In the genomic region with DNA sequence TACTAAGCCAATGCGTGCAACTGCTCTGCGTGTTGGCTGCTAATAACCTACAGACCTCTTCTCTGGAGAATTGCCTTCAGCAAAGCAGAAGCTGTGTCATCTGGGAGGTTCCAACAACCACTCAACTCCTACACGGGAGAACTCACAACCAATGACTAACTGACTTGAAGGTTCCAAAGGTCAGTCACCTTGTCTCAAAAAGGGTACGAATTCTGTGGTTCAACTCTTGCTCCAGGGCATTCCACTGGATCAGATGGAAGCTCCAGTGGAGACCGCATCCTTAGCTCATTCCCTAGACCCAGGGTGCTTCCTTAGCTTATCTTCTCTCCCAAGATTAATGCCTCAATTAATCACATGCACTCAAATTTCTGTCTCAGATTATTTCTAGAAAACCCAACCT, we compare ENCODE assay signal across 28 cellular contexts.
"Had no signal": no experiment of that assay in that cellular context is flagged by ENCODE, and none has a peak within 500 bp of the region (broad histone marks: within the 10 kb centered on the region; RNA-seq: fewer than 3 reads in every experiment).

No MANE protein-coding gene starts in this region.

- H3K27me3 ChIP-seq: pancreas, stomach, testis, thyroid gland, transverse colon, upper lobe of left lung had no signal

- H3K4me1 Mint-ChIP-seq: naive thymus-derived CD8-positive, alpha-beta T cell; stimulated activated naive B cell treated with anti-CD40 and anti-IgM and Interleukin-4, amounts not matched to agents 10 μg/mL and 1 μg/mL and 100 μg/mL, for 72 hours had no signal

- H3K27ac Mint-ChIP-seq: naive thymus-derived CD8-positive, alpha-beta T cell; stimulated activated naive B cell treated with anti-CD40 and anti-IgM and Interleukin-4, amounts not matched to agents 10 μg/mL and 1 μg/mL and 100 μg/mL, for 72 hours had no signal

- DNase-seq: hippocampal formation; kidney; left ventricle myocardium inferior; midbrain; naive thymus-derived CD8-positive, alpha-beta T cell; nucleus accumbens; pancreas; posterior cingulate gyrus; retina; right cardiac atrium; stimulated activated CD4-positive, alpha-beta T cell treated with anti-CD3 and anti-CD28 coated beads, Interleukin-12 subunit alpha, Interleukin-12 subunit beta, amount 100 ng/mL, for 4 hours; stimulated activated CD4-positive, alpha-beta T cell treated with anti-CD3 and anti-CD28 coated beads, Interleukin-15, amount 100 ng/mL, for 24 hours; stimulated activated CD4-positive, alpha-beta T cell treated with anti-CD3 and anti-CD28 coated beads, Interleukin-2, amount 100 ng/mL, for 24 hours; stimulated activated CD4-positive, alpha-beta T cell treated with anti-CD3 and anti-CD28 coated beads, Interleukin-4, amount 100 ng/mL, for 1 hour; stimulated activated naive B cell treated with anti-CD40 and anti-IgM and Interleukin-4, amounts not matched to agents 10 μg/mL and 1 μg/mL and 100 μg/mL, for 72 hours; stimulated activated naive CD8-positive, alpha-beta T cell treated with anti-CD3 and anti-CD28 coated beads, Interleukin-15, Interleukin-2, amounts not matched to agents 100 U/mL and 50 U/mL, for 24 hours; stomach; testis; thyroid gland; transverse colon; upper lobe of left lung had no signal

- H3K36me3 Mint-ChIP-seq: stimulated activated naive B cell treated with anti-CD40 and anti-IgM and Interleukin-4, amounts not matched to agents 10 μg/mL and 1 μg/mL and 100 μg/mL, for 72 hours had no signal

- H3K4me1 ChIP-seq: left ventricle myocardium inferior, pancreas, prostate gland, stomach, testis, thyroid gland, transverse colon, upper lobe of left lung had no signal

- H3K9me3 ChIP-seq: pancreas, prostate gland, testis, thyroid gland, transverse colon had no signal

- H3K4me3 ChIP-seq: left ventricle myocardium inferior, lung, pancreas, prostate gland, skin epidermis, stomach, testis, thyroid gland, transverse colon, upper lobe of left lung had no signal

- ATAC-seq: naive thymus-derived CD8-positive, alpha-beta T cell; pancreas; right cardiac atrium; sciatic nerve; stimulated activated naive B cell treated with anti-CD40 and anti-IgM and Interleukin-4, amounts not matched to agents 10 μg/mL and 1 μg/mL and 100 μg/mL, for 72 hours; stimulated activated naive CD8-positive, alpha-beta T cell treated with anti-CD3 and anti-CD28 coated beads, Interleukin-15, Interleukin-2, amounts not matched to agents 100 U/mL and 50 U/mL, for 24 hours had no signal

- H3K4me3 Mint-ChIP-seq: naive thymus-derived CD8-positive, alpha-beta T cell; nephron; neural crest cell; stimulated activated naive B cell treated with anti-CD40 and anti-IgM and Interleukin-4, amounts not matched to agents 10 μg/mL and 1 μg/mL and 100 μg/mL, for 72 hours had no signal

- FAIRE-seq: islet of Langerhans, kidney, pancreas had no signal

- H3K36me3 ChIP-seq: left ventricle myocardium inferior, pancreas, prostate gland, stomach, thyroid gland, transverse colon, upper lobe of left lung had no signal

- H3K27ac ChIP-seq: left ventricle myocardium inferior, pancreas, prostate gland, skin epidermis, stomach, testis, thyroid gland, transverse colon, upper lobe of left lung had no signal
